Comparison of ENCODE assay signal across 8 cellular contexts in genomic region chr17:29138184-29138955, GRCh38. TPM values are rescaled to one million over a fixed set of nuclear protein-coding genes. Genes with fewer than 3 reads are reported as not detected.
DNase-seq lines count a peak whose midpoint lies in the region; ATAC-seq and TF ChIP-seq lines count a peak whose summit lies in the region.

No MANE protein-coding gene starts in this region.

- peaks cover 22% of the 10 kb centered on the region for H3K79me2 ChIP-seq in OCI-LY3 (ENCODE audit: low read length)

- intact Hi-C loops in gastrocnemius medialis (cut with DNase I; ENCODE audit: low total_unique reads) = loop anchor here (10.0 kb wide), 1 partner anchor 486 kb away; the partner anchor contains the start of gene CORO6

- H3K4me1 ChIP-seq in OCI-LY3 (ENCODE audit: low read length) (peaks cover 41% of the 10 kb centered on the region), gastrocnemius medialis (peaks cover 72 to 76% of the 10 kb centered on the region in 2 donors)

- peaks cover 12% of the 10 kb centered on the region; the same call in 1 of the 2 replicates for H4K20me1 ChIP-seq in OCI-LY3 (ENCODE audit: insufficient read depth, low read length)

- peak overlapping the region; percentile 95 for H3K4me2 ChIP-seq in OCI-LY3 (ENCODE audit: low read length)

- ATAC-seq in gastrocnemius medialis (peak; percentile 65 to 71), GM19324 (IDR thresholded peaks at IDR 0.05; ENCODE audit: low FRiP score, unreplicated experiment) (no peak), GM18907 (IDR thresholded peaks at IDR 0.05; ENCODE audit: unreplicated experiment) (no peak), GM18868 (IDR thresholded peaks at IDR 0.05; ENCODE audit: unreplicated experiment) (no peak)

- H3K9me3 ChIP-seq in OCI-LY3 (ENCODE audit: insufficient read depth, low read length) (no peaks in the 10 kb centered on the region), gastrocnemius medialis (no peaks in the 10 kb centered on the region)

- H3K27ac ChIP-seq in OCI-LY3 (ENCODE audit: low read length) (peak overlapping the region; percentile 80), caudate nucleus (ENCODE audit: low read depth, low read length) (peak overlapping the region; percentile 72), gastrocnemius medialis (peak overlapping the region; percentile 92 to 98 (median 96))

- in situ Hi-C loops in GM13977 (cut with MboI; ENCODE audit: low pct_unique_long_range_greater_than_20kb, low sequenced_read_pairs, unreplicated experiment) (no loop called here), gastrocnemius medialis (cut with MboI; ENCODE audit: low sequenced_read_pairs in 4 of 4) (no loop called here)

- H2AFZ ChIP-seq in OCI-LY3 (ENCODE audit: low read depth, low read length) = no peak overlapping the region

- TF ChIP-seq CTCF in GM13977 (IDR thresholded peaks at IDR 0.05; ENCODE audit: extremely low read depth, insufficient read depth, missing control alignments) = no peak
- no peak for TF ChIP-seq CTCF in OCI-LY3 (IDR thresholded peaks at IDR 0.05; ENCODE audit: low read depth, low read length)
- no peak for TF ChIP-seq CTCF in gastrocnemius medialis (IDR thresholded peaks at IDR 0.05 in 4 of 5, conservative IDR thresholded peaks at IDR 0.05 in 1 of 5)

- H3K27me3 ChIP-seq in OCI-LY3 (ENCODE audit: low read depth, low read length) (no peaks in the 10 kb centered on the region), gastrocnemius medialis (no peaks in the 10 kb centered on the region)

- TF ChIP-seq POLR2A in gastrocnemius medialis (IDR thresholded peaks at IDR 0.05) = peak; percentile 86 to 92

- H3K4me3 ChIP-seq in OCI-LY3 (ENCODE audit: low read length) (peak overlapping the region; percentile 81), gastrocnemius medialis (peak overlapping the region; percentile 59 to 71 (median 62))

- peak; percentile 54 for DNase-seq in GM13977 (ENCODE audit: low spot score)
- DNase-seq in caudate nucleus (lab: John Stamatoyannopoulos, UW) = peak in 9 of 61 donors; percentile 32 to 65 (median 57)
- peak; percentile 81 to 87 for DNase-seq in gastrocnemius medialis
- no peak for DNase-seq in NCI-H2081 treated with DMSO at 0.1 percent for 48 hours (lab: John Stamatoyannopoulos, UW)

- peak overlapping the region; percentile 75 for H3K9ac ChIP-seq in OCI-LY3 (ENCODE audit: low read length)

- peaks cover 11% of the 10 kb centered on the region for H3K36me3 ChIP-seq in OCI-LY3 (replicated peaks; ENCODE audit: low read depth, low read length)
- peaks cover 0 to 10% of the 10 kb centered on the region in 2 donors for H3K36me3 ChIP-seq in gastrocnemius medialis

RNA-seq across cellular contexts. Expression of gene MYO18A, which starts 41.8 kb away (rescaled TPM):
- total RNA-seq in gastrocnemius medialis = 1,000 to 10,000 TPM in 1 of 4 donors, 100 to 1,000 TPM in 3; 526 to 1,058 (median 835) TPM

Comparison
In these comparisons a context has a peak if more than half of its experiments do, and no peak if none do; other contexts are left out.
1. ATAC-seq: peak in gastrocnemius medialis (2 of 2); none in GM19324 (single experiment), GM18907 (single experiment) and GM18868 (single experiment).
2. Peak in every context shown above with its lines, with median percentiles within 50 percentile points of each other: H3K27ac ChIP-seq.